In the genomic region with DNA sequence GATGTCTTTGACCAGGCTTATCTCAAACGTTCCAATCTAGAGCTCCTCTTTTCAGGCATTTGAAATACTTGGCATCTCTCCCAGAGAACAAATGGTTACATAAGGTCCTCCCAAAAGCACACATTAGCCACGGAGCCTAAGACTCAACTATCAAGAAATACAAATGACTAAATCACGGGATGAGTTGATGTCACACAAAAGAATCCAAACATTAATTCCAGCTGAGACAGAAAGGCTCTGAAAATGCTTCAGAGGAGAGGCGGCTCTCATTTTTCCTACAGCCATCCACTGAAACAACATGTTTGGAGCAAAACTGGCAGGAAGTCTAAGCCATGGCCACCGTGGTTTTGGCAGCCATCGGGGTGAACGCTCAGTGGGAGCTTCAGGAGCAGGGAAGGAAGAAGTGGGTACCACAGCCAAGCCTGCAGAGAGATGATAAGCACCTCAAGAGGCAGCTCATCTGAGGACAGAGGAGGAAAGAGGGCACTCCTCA, we compare ENCODE assay signal across 8 cellular contexts.
DNase-seq lines count a peak whose midpoint lies in the region; ATAC-seq and TF ChIP-seq lines count a peak whose summit lies in the region.

No MANE protein-coding gene starts in this region.

- peaks cover 28 to 50% of the 10 kb centered on the region in 2 donors for H3K36me3 ChIP-seq in muscle layer of duodenum (ENCODE audit: control insufficient read depth in 1 of 2, insufficient read depth in 2 of 2, low read length in 2 of 2)

- H3K4me1 ChIP-seq in muscle layer of duodenum (ENCODE audit: control insufficient read depth in 1 of 2, insufficient read depth in 2 of 2, low read length in 2 of 2): peaks cover 4 to 33% of the 10 kb centered on the region in 2 donors

- H3K27me3 ChIP-seq in muscle layer of duodenum (ENCODE audit: low read depth, low read length): no peaks in the 10 kb centered on the region

- peak overlapping the region; percentile 35 to 84 for H3K27ac ChIP-seq in coronary artery
- H3K27ac ChIP-seq in muscle layer of duodenum (ENCODE audit: low read length): peak overlapping the region; percentile 47

- H3K4me3 ChIP-seq in AG10803 (ENCODE audit: low read length): no peak overlapping the region
- H3K4me3 ChIP-seq in coronary artery: no peak overlapping the region
- H3K4me3 ChIP-seq in muscle layer of duodenum (ENCODE audit: low read depth in 1 of 2, low read length in 2 of 2): no peak overlapping the region

- DNase-seq in AG10803 (ENCODE audit: low read depth): peak; percentile 97
- peak; percentile 66 for DNase-seq in NCI-H2171 treated with DMSO at 0.1 percent for 48 hours (lab: John Stamatoyannopoulos, UW)
- DNase-seq in coronary artery (ENCODE audit: low spot score): no peak
- DNase-seq in NCI-H510A (lab: John Stamatoyannopoulos, UW): no peak
- DNase-seq in activated CD4-positive, CD25-positive, alpha-beta regulatory T cell (lab: John Stamatoyannopoulos, UW): no peak

- ATAC-seq in GM19467 (IDR thresholded peaks at IDR 0.05; ENCODE audit: unreplicated experiment): no peak
- no peak for ATAC-seq in GM21515 (IDR thresholded peaks at IDR 0.05; ENCODE audit: unreplicated experiment)

- TF ChIP-seq CTCF in AG10803 (conservative IDR thresholded peaks at IDR 0.05; ENCODE audit: low read length): no peak
- TF ChIP-seq CTCF in coronary artery (IDR thresholded peaks at IDR 0.05): no peak

- no peaks in the 10 kb centered on the region for H3K9me3 ChIP-seq in muscle layer of duodenum (ENCODE audit: control insufficient read depth in 1 of 2, low read length in 2 of 2)

Comparison
In these comparisons a context has a peak if more than half of its experiments do, and no peak if none do; other contexts are left out.
1. DNase-seq: peak in AG10803 (single experiment) and NCI-H2171 treated with DMSO at 0.1 percent for 48 hours (single experiment); none in coronary artery (single experiment), NCI-H510A (single experiment) and activated CD4-positive, CD25-positive, alpha-beta regulatory T cell (0 of 4).